Comparison of ENCODE assay signal across 1 cellular context in the genomic region with DNA sequence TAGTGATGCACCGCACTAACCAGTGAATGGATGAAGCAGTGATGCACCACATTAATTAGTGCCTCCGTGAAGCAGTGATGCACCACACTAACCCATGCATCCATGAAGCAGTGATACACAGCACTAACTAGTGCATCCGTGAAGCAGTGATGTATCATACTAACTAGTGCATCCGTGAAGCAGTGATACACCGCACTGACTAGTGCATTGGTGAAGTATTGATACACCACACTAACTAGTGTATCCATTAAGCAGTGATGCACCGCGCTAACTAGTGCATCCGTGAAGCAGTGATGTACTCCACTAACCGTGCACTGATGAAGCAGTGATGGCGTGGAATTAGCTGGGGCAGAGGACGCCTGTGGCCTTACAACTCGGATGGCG.
TF ChIP-seq lines count a peak whose summit lies in the region.

No MANE protein-coding gene starts in this region.

TF ChIP-seq in HepG2, 621 proteins besides CTCF, POLR2A, EP300 and RAD21 (continued from another document):
- 0 out of 2 replicates have a peak, but pooled peaks have one; percentile 2 for TF ChIP-seq FOXC1 (CRISPR knock-in tag; IDR thresholded peaks at IDR 0.05; ENCODE audit: borderline replicate concordance)
TF ChIP-seq in HepG2: peak in this region for 24.
